18 cellular contexts compared by ENCODE assay signal in the genomic region with DNA sequence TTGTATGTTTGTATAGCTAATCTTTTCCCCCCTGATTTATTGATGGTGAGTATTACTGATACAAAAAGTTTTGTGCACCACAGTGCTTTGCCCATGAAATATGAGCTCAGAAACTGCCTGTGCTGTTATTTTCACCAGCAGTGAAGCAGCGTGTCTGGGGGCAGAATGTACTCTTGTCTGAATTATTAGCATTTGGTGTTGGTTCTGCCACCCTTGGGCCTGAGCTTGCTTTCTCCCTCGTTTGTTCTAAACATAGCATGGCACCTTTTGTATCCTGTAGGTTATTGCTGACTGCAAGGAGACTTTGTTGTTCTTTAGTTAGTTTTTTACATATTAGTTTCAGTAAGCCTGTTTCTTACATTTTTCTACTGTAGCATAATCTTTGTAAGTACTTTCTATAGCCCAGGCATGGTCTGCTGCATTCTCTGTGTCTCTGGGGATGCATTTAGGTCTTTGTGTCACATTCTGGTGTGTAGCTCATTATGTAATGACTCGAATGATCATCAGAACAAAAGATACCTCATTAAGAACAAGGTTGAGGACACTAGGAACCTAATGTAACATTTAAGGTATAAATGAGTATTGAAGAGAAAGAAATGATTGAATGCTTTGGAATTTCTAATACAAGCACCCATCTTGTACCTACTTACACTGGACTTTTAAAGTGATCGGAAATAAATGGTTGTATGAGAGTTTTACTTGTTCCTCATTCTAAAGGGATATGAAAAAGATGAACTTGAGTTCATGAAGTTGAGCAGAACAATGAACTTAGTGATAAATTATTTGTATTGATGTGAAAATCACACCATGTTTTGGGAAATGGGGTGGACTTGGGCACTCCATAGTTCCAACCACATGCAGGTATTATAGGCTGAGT. TPM values are rescaled to one million over a fixed set of nuclear protein-coding genes. Genes with fewer than 3 reads are reported as not detected.
DNase-seq lines count a peak whose midpoint lies in the region; ATAC-seq, FAIRE-seq and TF ChIP-seq lines count a peak whose summit lies in the region.
"Had no signal": no experiment of that assay in that cellular context is flagged by ENCODE, and none has a peak within 500 bp of the region (broad histone marks: within the 10 kb centered on the region; RNA-seq: fewer than 3 reads in every experiment).

No MANE protein-coding gene starts in this region.

- no peaks in the 10 kb centered on the region for H3K9me3 ChIP-seq in K562 (replicated peaks; ENCODE audit: control insufficient read depth, insufficient read depth, low read depth, low read length)

- no peak overlapping the region for H3K4me3 ChIP-seq in K562

- FAIRE-seq in GM19239 (lab: Jason Lieb, UNC) (peak; percentile 26), K562 (lab: Jason Lieb, UNC) (peak; percentile 26)
- FAIRE-seq: islet of Langerhans, RCC 7860 had no signal

- ATAC-seq in HG03135 (IDR thresholded peaks at IDR 0.05; ENCODE audit: unreplicated experiment) = peak; percentile 67
- ATAC-seq in K562 = no peak
- no peak for ATAC-seq in HG02642 (IDR thresholded peaks at IDR 0.05; ENCODE audit: poor library complexity, unreplicated experiment)

- peaks cover 21 to 27% of the 10 kb centered on the region in 2 experiments for H3K4me1 ChIP-seq in K562 (replicated peaks in 1 of 2; ENCODE audit: control insufficient read depth in 2 of 2, insufficient read depth in 2 of 2, low read length in 2 of 2)

- DNase-seq in CD1c-positive myeloid dendritic cell (ENCODE audit: extremely low spot score) = peak; percentile 1
- DNase-seq in GM19239 (ENCODE audit: insufficient read length, low spot score) = no peak
- no peak for DNase-seq in K562 (ENCODE audit: extremely low read depth in 1 of 4, low spot score in 3 of 4)
- no peak for DNase-seq in NCI-H226
- no peak for DNase-seq in activated gamma-delta T cell (lab: John Stamatoyannopoulos, UW)
- DNase-seq in SW480 (ENCODE audit: low spot score) = no peak
- DNase-seq: ACHN; activated CD8-positive, alpha-beta memory T cell treated with anti-CD3 and anti-CD28 coated beads, Interleukin-2, amount 50 U/mL, for 48 hours; glutamatergic neuron; HCEC 1CT; NCI-H1436 treated with DMSO at 0.1 percent for 48 hours; NCI-H524; posterior cingulate gyrus; SW 1271 had no signal

- H4K20me1 ChIP-seq in K562 (replicated peaks; ENCODE audit: control insufficient read depth, insufficient read depth, low read length) = peaks cover 16% of the 10 kb centered on the region

- H3K9ac ChIP-seq in K562 (ENCODE audit: insufficient read depth in 1 of 2, low read depth in 2 of 2, low read length in 2 of 2) = no peak overlapping the region

- no TSS peak for BruUV-seq in K562 (replicated peaks; lab: Mats Ljungman, UMichigan)

- H3K36me3 ChIP-seq in K562 (ENCODE audit: control insufficient read depth, insufficient read depth, low read length) = peaks cover 2% of the 10 kb centered on the region; the same call in 1 of the 3 replicates

- no peaks in the 10 kb centered on the region for H3K27me3 ChIP-seq in K562 (ENCODE audit: control insufficient read depth in 2 of 2, insufficient read depth in 2 of 2, low read length in 2 of 2)

- no peak overlapping the region for H3K27ac ChIP-seq in K562 (ENCODE audit: extremely low read depth, low read depth, low read length)

- WGBS in K562 (ENCODE audit: insufficient coverage, low coverage, missing lambda C conversion rate) = 65% methylated on average over 4 of the region's 4 CpGs

- in situ Hi-C loops in K562 (cut with MboI) = no loop called here

- CTCF ChIA-PET in K562 (lab: Yijun Ruan, JAX; ENCODE audit: low intra/inter-chr PET ratio) = no interaction called here

- H3K4me2 ChIP-seq in K562 (ENCODE audit: insufficient read depth, low read length) = no peak overlapping the region

- TF ChIP-seq RAD21 in K562 (CRISPR knock-in tag; conservative IDR thresholded peaks at IDR 0.05 in 1 of 2, IDR thresholded peaks at IDR 0.05 in 1 of 2) = no peak

- no peaks in the 10 kb centered on the region for H3K9me1 ChIP-seq in K562 (ENCODE audit: control insufficient read depth, insufficient read depth, low read length)

- intact Hi-C loops in K562 (cut with micrococcal nuclease) = no loop called here

- H3K79me2 ChIP-seq in K562 (ENCODE audit: control insufficient read depth, insufficient read depth, low read length) = peaks cover 8% of the 10 kb centered on the region; the same call in 1 of the 3 replicates

- TF ChIP-seq EP300 in K562 (IDR thresholded peaks at IDR 0.05; ENCODE audit: low read length) = no peak

- no peak for TF ChIP-seq CTCF in K562 (IDR thresholded peaks at IDR 0.05 in 2 of 3, conservative IDR thresholded peaks at IDR 0.05 in 1 of 3; ENCODE audit: insufficient read depth in 2 of 3, low read depth in 1 of 3, low read length in 3 of 3)

- POLR2A ChIA-PET in K562 (lab: Yijun Ruan, JAX) = interaction anchor here (1.3 kb wide), 1 partner anchor 13 kb away, joined by 5 read pairs; no protein-coding TSS in a partner anchor

- TF ChIP-seq POLR2A in K562 (conservative IDR thresholded peaks at IDR 0.05) = no peak

- no peak overlapping the region for H2AFZ ChIP-seq in K562 (ENCODE audit: low read depth, low read length)

TF ChIP-seq in K562, 482 proteins besides CTCF, POLR2A, EP300 and RAD21:
- TF ChIP-seq CBX1 (IDR thresholded peaks at IDR 0.05; ENCODE audit: low read depth) (no peak), CTBP1 (IDR thresholded peaks at IDR 0.05; ENCODE audit: borderline replicate concordance) (no peak), ZC3H11A (IDR thresholded peaks at IDR 0.05; ENCODE audit: low read depth, low read length) (no peak), ARNT (IDR thresholded peaks at IDR 0.05) (no peak), SIX5 (IDR thresholded peaks at IDR 0.05; ENCODE audit: borderline replicate concordance in 1 of 2, insufficient read depth in 1 of 2, low read depth in 1 of 2, low read length in 2 of 2) (no peak), SRSF1 (IDR thresholded peaks at IDR 0.05; ENCODE audit: low read depth, low read length) (no peak), KLF6 (CRISPR knock-in tag; IDR thresholded peaks at IDR 0.05; ENCODE audit: borderline replicate concordance) (no peak), IRF2 (CRISPR knock-in tag; IDR thresholded peaks at IDR 0.05) (no peak), FIP1L1 (IDR thresholded peaks at IDR 0.05; ENCODE audit: low read depth, low read length, poor library complexity, severe bottlenecking) (no peak), TAF7 (tag; IDR thresholded peaks at IDR 0.05) (no peak), ZNF274 (IDR thresholded peaks at IDR 0.05; ENCODE audit: borderline replicate concordance, low read depth, low read length) (no peak), STAT5B (CRISPR knock-in tag; IDR thresholded peaks at IDR 0.05) (no peak), POLR2G (IDR thresholded peaks at IDR 0.05; ENCODE audit: low read depth, low read length) (no peak), ZNF143 (CRISPR knock-in tag; IDR thresholded peaks at IDR 0.05) (no peak)
- TF ChIP-seq, protein P1, sequence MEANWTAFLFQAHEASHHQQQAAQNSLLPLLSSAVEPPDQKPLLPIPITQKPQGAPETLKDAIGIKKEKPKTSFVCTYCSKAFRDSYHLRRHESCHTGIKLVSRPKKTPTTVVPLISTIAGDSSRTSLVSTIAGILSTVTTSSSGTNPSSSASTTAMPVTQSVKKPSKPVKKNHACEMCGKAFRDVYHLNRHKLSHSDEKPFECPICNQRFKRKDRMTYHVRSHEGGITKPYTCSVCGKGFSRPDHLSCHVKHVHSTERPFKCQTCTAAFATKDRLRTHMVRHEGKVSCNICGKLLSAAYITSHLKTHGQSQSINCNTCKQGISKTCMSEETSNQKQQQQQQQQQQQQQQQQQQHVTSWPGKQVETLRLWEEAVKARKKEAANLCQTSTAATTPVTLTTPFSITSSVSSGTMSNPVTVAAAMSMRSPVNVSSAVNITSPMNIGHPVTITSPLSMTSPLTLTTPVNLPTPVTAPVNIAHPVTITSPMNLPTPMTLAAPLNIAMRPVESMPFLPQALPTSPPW (CRISPR knock-in tag; IDR thresholded peaks at IDR 0.05) = no peak
- TF ChIP-seq, protein P2, sequence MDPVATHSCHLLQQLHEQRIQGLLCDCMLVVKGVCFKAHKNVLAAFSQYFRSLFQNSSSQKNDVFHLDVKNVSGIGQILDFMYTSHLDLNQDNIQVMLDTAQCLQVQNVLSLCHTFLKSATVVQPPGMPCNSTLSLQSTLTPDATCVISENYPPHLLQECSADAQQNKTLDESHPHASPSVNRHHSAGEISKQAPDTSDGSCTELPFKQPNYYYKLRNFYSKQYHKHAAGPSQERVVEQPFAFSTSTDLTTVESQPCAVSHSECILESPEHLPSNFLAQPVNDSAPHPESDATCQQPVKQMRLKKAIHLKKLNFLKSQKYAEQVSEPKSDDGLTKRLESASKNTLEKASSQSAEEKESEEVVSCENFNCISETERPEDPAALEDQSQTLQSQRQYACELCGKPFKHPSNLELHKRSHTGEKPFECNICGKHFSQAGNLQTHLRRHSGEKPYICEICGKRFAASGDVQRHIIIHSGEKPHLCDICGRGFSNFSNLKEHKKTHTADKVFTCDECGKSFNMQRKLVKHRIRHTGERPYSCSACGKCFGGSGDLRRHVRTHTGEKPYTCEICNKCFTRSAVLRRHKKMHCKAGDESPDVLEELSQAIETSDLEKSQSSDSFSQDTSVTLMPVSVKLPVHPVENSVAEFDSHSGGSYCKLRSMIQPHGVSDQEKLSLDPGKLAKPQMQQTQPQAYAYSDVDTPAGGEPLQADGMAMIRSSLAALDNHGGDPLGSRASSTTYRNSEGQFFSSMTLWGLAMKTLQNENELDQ (CRISPR knock-in tag; IDR thresholded peaks at IDR 0.05; ENCODE audit: borderline replicate concordance) = no peak

RNA-seq across cellular contexts. Expression of a gene that starts 50.3 kb away (rescaled TPM):
- total RNA-seq in K562 (2011; cell fraction: chromatin; rRNA removed; ENCODE audit: low replicate concordance) = 590 and 952 TPM in 2 replicates
- 406 and 452 TPM in 2 replicates for total RNA-seq in K562 (2011; cell fraction: nucleolus; rRNA removed)
- 536 and 580 TPM in 2 replicates for total RNA-seq in K562 (2011; cell fraction: nucleoplasm; rRNA removed)
- total RNA-seq in K562 (2014; rRNA removed) (140 and 173 TPM in 2 replicates), K562 (2014; rRNA removed; fragmentation: Illumina TruSeq; extraction: Trizol) (95.8 and 118 TPM in 2 replicates), K562 (2015; rRNA removed; fragmentation: Illumina TruSeq; extraction: Trizol) (122 and 132 TPM in 2 replicates), K562 (2021) (349 and 358 TPM in 2 replicates)
- polyA plus RNA-seq in K562 (2011; rRNA removed) (94.1 and 259 TPM in 2 replicates), K562 (2014; fragmentation: Illumina TruSeq; extraction: Trizol) (306 and 322 TPM in 2 replicates), K562 (2014; fragmentation: Nextera tagmentation; extraction: Ambion mirVana) (100 to 1,000 TPM in 1 of 2 experiments, 10 to 100 TPM in 1; 88.3 to 168 TPM), K562 (2014; rRNA removed) (114 and 116 TPM in 2 replicates)
- polyA plus RNA-seq in K562 (2011; cell fraction: cytosol; rRNA removed) = 182 and 184 TPM in 2 replicates
- polyA plus RNA-seq in K562 (2011; cell fraction: nucleus; rRNA removed) = 344 and 354 TPM in 2 replicates
- 353 and 375 TPM in 2 replicates for polyA plus RNA-seq in K562 (2012)
- polyA minus RNA-seq in K562 (2011; rRNA and poly(A)+ RNA removed) = 222 and 306 TPM in 2 replicates
- polyA minus RNA-seq in K562 (2011; cell fraction: cytosol; rRNA and poly(A)+ RNA removed) = 368 and 561 TPM in 2 replicates
- polyA minus RNA-seq in K562 (2011; cell fraction: nucleus; rRNA and poly(A)+ RNA removed) = 118 and 188 TPM in 2 replicates
